ENCODE assay signal across 20 cellular contexts in the genomic region with DNA sequence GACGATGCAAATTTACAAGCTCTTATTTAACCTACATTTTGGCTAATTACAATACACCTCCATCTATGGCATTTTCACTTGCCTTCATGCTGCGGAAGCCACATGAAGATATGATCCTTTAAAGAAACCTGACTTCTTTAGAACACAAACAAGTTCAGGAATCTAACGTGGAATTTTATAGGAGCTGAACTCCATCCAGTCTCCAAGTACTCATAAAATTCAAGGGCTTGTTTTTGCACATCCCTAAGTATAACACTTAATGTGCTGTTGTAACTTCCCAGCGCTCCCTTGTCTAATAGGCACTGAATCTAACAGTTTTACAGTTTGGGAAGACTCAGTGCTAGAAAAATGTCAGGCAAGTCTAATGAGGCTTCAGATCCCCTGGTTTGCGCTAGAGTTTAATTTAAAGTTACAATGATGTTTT.
"Had no signal": no experiment of that assay in that cellular context is flagged by ENCODE, and none has a peak within 500 bp of the region (broad histone marks: within the 10 kb centered on the region; RNA-seq: fewer than 3 reads in every experiment).

No MANE protein-coding gene starts in this region.

- H3K27me3 ChIP-seq: gastrocnemius medialis, heart right ventricle, pancreas, tibial nerve had no signal

- ATAC-seq: activated CD8-positive, alpha-beta T cell treated with anti-CD3 and anti-CD28 coated beads, Interleukin-2, amount 10 ng/mL, durations not matched to agents 7 days and 5 days; activated T-cell treated with anti-CD3 and anti-CD28 coated beads, Interleukin-2, amount 50 U/mL, for 72 hours; gastrocnemius medialis; heart right ventricle; left cardiac atrium; pancreas had no signal

- H3K4me3 ChIP-seq: gastrocnemius medialis, heart right ventricle, pancreas, skin epidermis, tibial nerve had no signal

- H3K27ac ChIP-seq: epithelial cell of prostate, gastrocnemius medialis, heart right ventricle, pancreas had no signal

- DNase-seq: activated B cell treated with CpG ODN at 0.5 μM for 24 hours; activated CD4-positive, alpha-beta T cell treated with anti-CD3 and anti-CD28 coated beads for 48 hours; activated CD8-positive, alpha-beta memory T cell treated with anti-CD3 and anti-CD28 coated beads, Interleukin-2, amount 50 U/mL, for 48 hours; activated CD8-positive, alpha-beta T cell treated with anti-CD3 and anti-CD28 coated beads, Interleukin-2, amount 10 ng/mL, durations not matched to agents 7 days and 5 days; activated gamma-delta T cell; activated naive CD8-positive, alpha-beta T cell treated with anti-CD3 and anti-CD28 coated beads for 36 hours; activated T-cell treated with anti-CD3 and anti-CD28 coated beads, Interleukin-2, amount 50 U/mL, for 72 hours; central memory CD4-positive, alpha-beta T cell; cortex of kidney; effector CD4-positive, alpha-beta T cell; gastrocnemius medialis; heart right ventricle; left cardiac atrium; naive B cell; pancreas; stimulated activated CD4-positive, alpha-beta T cell treated with anti-CD3 and anti-CD28 coated beads, Interleukin-4, amount 100 ng/mL, for 24 hours; stimulated activated naive CD4-positive, alpha-beta T cell had no signal

- H3K4me1 ChIP-seq: gastrocnemius medialis, heart right ventricle, pancreas had no signal

- H3K36me3 ChIP-seq: gastrocnemius medialis, heart right ventricle, pancreas, tibial nerve had no signal
